Comparison of ENCODE assay signal across 10 cellular contexts in genomic region chr19:6071103-6071485, GRCh38. TPM values are rescaled to one million over a fixed set of nuclear protein-coding genes. Genes with fewer than 3 reads are reported as not detected.
DNase-seq lines count a peak whose midpoint lies in the region; ATAC-seq, FAIRE-seq and TF ChIP-seq lines count a peak whose summit lies in the region.
"Had no signal": no experiment of that assay in that cellular context is flagged by ENCODE, and none has a peak within 500 bp of the region (broad histone marks: within the 10 kb centered on the region; RNA-seq: fewer than 3 reads in every experiment).

No MANE protein-coding gene starts in this region.

- H3K23ac ChIP-seq in neuronal stem cell (ENCODE audit: low read depth, low read length, poor library complexity): no peak overlapping the region

- no peak for ATAC-seq in HG02885 (IDR thresholded peaks at IDR 0.05; ENCODE audit: poor library complexity, unreplicated experiment)

- H3K9ac ChIP-seq in fibroblast of lung (ENCODE audit: insufficient read depth, low read length) (no peak overlapping the region), rectal smooth muscle tissue (ENCODE audit: low read length) (no peak overlapping the region), neuronal stem cell (ENCODE audit: low read depth, low read length, poor library complexity) (no peak overlapping the region)

- no peak overlapping the region for H3K18ac ChIP-seq in neuronal stem cell (ENCODE audit: low read length)

- no peak overlapping the region for H3K4me3 ChIP-seq in AG09309 (ENCODE audit: control insufficient read depth, low read depth, low read length)
- H3K4me3 ChIP-seq in fibroblast of lung (replicated peaks in 1 of 4; ENCODE audit: control extremely low read depth in 1 of 4, insufficient read depth in 1 of 4, low read depth in 3 of 4, low read length in 4 of 4): no peak overlapping the region
- no peak overlapping the region for H3K4me3 ChIP-seq in rectal smooth muscle tissue (ENCODE audit: low read length)
- H3K4me3 ChIP-seq in small intestine (ENCODE audit: low read depth in 1 of 2, low read length in 2 of 2): no peak overlapping the region
- no peak overlapping the region for H3K4me3 ChIP-seq in neuronal stem cell (ENCODE audit: low read length in 2 of 2)

- no peak overlapping the region for H3K14ac ChIP-seq in neuronal stem cell (ENCODE audit: low read length)

- TF ChIP-seq CTCF in AG09309 (IDR thresholded peaks at IDR 0.05; ENCODE audit: control insufficient read depth, insufficient read depth, low read depth, low read length, missing control alignments) (no peak), RWPE1 (conservative IDR thresholded peaks at IDR 0.05; ENCODE audit: low read depth) (no peak), fibroblast of lung (conservative IDR thresholded peaks at IDR 0.05 in 1 of 2, IDR thresholded peaks at IDR 0.05 in 1 of 2; ENCODE audit: low read depth in 1 of 2, low read length in 2 of 2) (no peak)

- H4K91ac ChIP-seq in neuronal stem cell (ENCODE audit: low read depth, low read length, poor library complexity): no peak overlapping the region

- H3K27ac ChIP-seq in RWPE1 (peak overlapping the region; percentile 83), fibroblast of lung (ENCODE audit: insufficient read depth, low read length) (peak overlapping the region; percentile 73), rectal smooth muscle tissue (ENCODE audit: low read depth, low read length) (peak overlapping the region; percentile 83), small intestine (ENCODE audit: low read depth in 1 of 2, low read length in 1 of 2) (peak overlapping the region in 1 of 2 donors; percentile 52), neuronal stem cell (replicated peaks; ENCODE audit: low read length) (no peak overlapping the region)

- no peak overlapping the region for H2BK120ac ChIP-seq in neuronal stem cell (ENCODE audit: low read depth, low read length)

- DNase-seq in AG09309 (ENCODE audit: low read depth): peak; percentile 81
- no peak for DNase-seq in RWPE1 (ENCODE audit: low spot score)
- peak; percentile 73 to 87 for DNase-seq in fibroblast of lung (ENCODE audit: low read depth in 2 of 2)
- DNase-seq in SW 1271 (lab: John Stamatoyannopoulos, UW): no peak
- DNase-seq in small intestine: no peak
- DNase-seq in neuronal stem cell (ENCODE audit: low spot score): no peak
- DNase-seq: erythroblast, NCI-H187 treated with DMSO at 0.1 percent for 48 hours had no signal

- no peaks in the 10 kb centered on the region for H3K79me1 ChIP-seq in neuronal stem cell (ENCODE audit: low read depth, low read length)

- no peaks in the 10 kb centered on the region for H4K20me1 ChIP-seq in fibroblast of lung (ENCODE audit: control insufficient read depth, extremely low read depth, insufficient read depth, low read length)

- no peak overlapping the region for H2BK15ac ChIP-seq in neuronal stem cell (ENCODE audit: low read length)

- no peak overlapping the region for H4K8ac ChIP-seq in neuronal stem cell (ENCODE audit: low read depth, low read length)

- H3K79me2 ChIP-seq in fibroblast of lung (ENCODE audit: control insufficient read depth, insufficient read depth, low read length): no peaks in the 10 kb centered on the region

- H3K36me3 ChIP-seq in fibroblast of lung (ENCODE audit: control insufficient read depth, insufficient read depth, low read length) (peaks cover 1% of the 10 kb centered on the region), rectal smooth muscle tissue (ENCODE audit: control insufficient read depth, insufficient read depth, low read length) (no peaks in the 10 kb centered on the region), small intestine (ENCODE audit: control insufficient read depth in 2 of 2, insufficient read depth in 2 of 2, low read length in 2 of 2) (no peaks in the 10 kb centered on the region), neuronal stem cell (replicated peaks in 1 of 2; ENCODE audit: control insufficient read depth in 2 of 2, insufficient read depth in 2 of 2, low read length in 2 of 2) (no peaks in the 10 kb centered on the region)

- H2AFZ ChIP-seq in fibroblast of lung (ENCODE audit: low read length): no peak overlapping the region
- H2AFZ ChIP-seq in neuronal stem cell (ENCODE audit: low read length): no peak overlapping the region

- H2BK5ac ChIP-seq in neuronal stem cell (ENCODE audit: low read length): no peak overlapping the region

- H2AK5ac ChIP-seq in neuronal stem cell (ENCODE audit: low read depth, low read length): no peak overlapping the region

- 70 to 90% (median 85%) methylated on average over 7 of the region's 7 CpGs for WGBS in small intestine, 3 donors
- WGBS in neuronal stem cell (ENCODE audit: extremely low coverage in 2 of 2, insufficient read length in 2 of 2, insufficient replicate concordance in 1 of 2), 2 donors: no CpG with 5 or more reads among the region's 7 CpGs

- H2BK12ac ChIP-seq in neuronal stem cell (ENCODE audit: low read length): no peak overlapping the region

- H3K9me3 ChIP-seq in fibroblast of lung (ENCODE audit: control insufficient read depth, insufficient read depth, low read depth, low read length): no peaks in the 10 kb centered on the region
- no peaks in the 10 kb centered on the region for H3K9me3 ChIP-seq in small intestine (ENCODE audit: control insufficient read depth, low read depth)
- peaks cover 0 to 18% of the 10 kb centered on the region in 2 donors for H3K9me3 ChIP-seq in neuronal stem cell (replicated peaks in 1 of 2; ENCODE audit: control insufficient read depth in 2 of 2, insufficient read depth in 1 of 2, low read depth in 1 of 2, low read length in 2 of 2)

- H3K4ac ChIP-seq in neuronal stem cell (ENCODE audit: low read length): no peak overlapping the region

- H3K4me1 ChIP-seq in fibroblast of lung (ENCODE audit: control insufficient read depth, extremely low read depth, insufficient read depth, low read length): peaks cover 16% of the 10 kb centered on the region
- H3K4me1 ChIP-seq in rectal smooth muscle tissue (ENCODE audit: control insufficient read depth, insufficient read depth, low read length): peaks cover 55% of the 10 kb centered on the region
- H3K4me1 ChIP-seq in small intestine (ENCODE audit: control insufficient read depth in 2 of 2, insufficient read depth in 1 of 2, low read depth in 1 of 2, low read length in 1 of 2): peaks cover 0 to 2% of the 10 kb centered on the region in 2 donors
- H3K4me1 ChIP-seq in neuronal stem cell (ENCODE audit: control insufficient read depth in 2 of 2, insufficient read depth in 1 of 2, low read depth in 1 of 2, low read length in 2 of 2): peaks cover 11 to 20% of the 10 kb centered on the region in 2 donors

- CTCF ChIA-PET in RWPE1 (lab: Yijun Ruan, JAX): no interaction called here

- H3K27me3 ChIP-seq in fibroblast of lung (ENCODE audit: control insufficient read depth, insufficient read depth, low read length) (no peaks in the 10 kb centered on the region), rectal smooth muscle tissue (ENCODE audit: control insufficient read depth, insufficient read depth, low read length) (no peaks in the 10 kb centered on the region), small intestine (ENCODE audit: control insufficient read depth in 2 of 2, insufficient read depth in 2 of 2, low read length in 2 of 2) (no peaks in the 10 kb centered on the region), neuronal stem cell (ENCODE audit: control insufficient read depth in 3 of 3, insufficient read depth in 3 of 3, low read depth in 1 of 3, low read length in 3 of 3) (no peaks in the 10 kb centered on the region)

- POLR2A ChIA-PET in RWPE1 (lab: Yijun Ruan, JAX; ENCODE audit: low non-redundant PET): no interaction called here

- FAIRE-seq in small intestine (lab: Jason Lieb, UNC): no peak

- peak overlapping the region; percentile 18 for H3K4me2 ChIP-seq in fibroblast of lung (ENCODE audit: extremely low read depth, insufficient read depth, low read length)
- no peak overlapping the region for H3K4me2 ChIP-seq in neuronal stem cell (ENCODE audit: insufficient read depth, low read length, poor library complexity, severe bottlenecking)

RNA-seq across cellular contexts. Expression of gene RFX2, which starts 39.2 kb away (rescaled TPM):
- total RNA-seq in fibroblast of lung: 5.9 and 9.6 TPM in 2 replicates
- 2.5 and 4.4 TPM in 2 replicates for polyA plus RNA-seq in fibroblast of lung
- 3.6 and 4.7 TPM in 2 replicates for polyA plus RNA-seq in fibroblast of lung (2012)
- 21.3 and 23.8 TPM in 2 replicates for polyA minus RNA-seq in fibroblast of lung (ENCODE audit: low replicate concordance)
- polyA plus RNA-seq in small intestine: 1 to 10 TPM; 1.1 to 2.8 (median 1.8) TPM
- 9.4 TPM for polyA plus RNA-seq in neuronal stem cell (2013, experiment 1 of 2)
- polyA plus RNA-seq in neuronal stem cell (2013, experiment 2 of 2): 11.1 TPM

Comparison
In these comparisons a context has a peak if more than half of its experiments do, and no peak if none do; other contexts are left out.
1. DNase-seq: peak in AG09309 (single experiment) and fibroblast of lung (2 of 2); none in RWPE1 (single experiment), SW 1271 (0 of 2), small intestine (single experiment) and neuronal stem cell (single experiment).